Comparison of ENCODE assay signal across 9 cellular contexts in the genomic region with DNA sequence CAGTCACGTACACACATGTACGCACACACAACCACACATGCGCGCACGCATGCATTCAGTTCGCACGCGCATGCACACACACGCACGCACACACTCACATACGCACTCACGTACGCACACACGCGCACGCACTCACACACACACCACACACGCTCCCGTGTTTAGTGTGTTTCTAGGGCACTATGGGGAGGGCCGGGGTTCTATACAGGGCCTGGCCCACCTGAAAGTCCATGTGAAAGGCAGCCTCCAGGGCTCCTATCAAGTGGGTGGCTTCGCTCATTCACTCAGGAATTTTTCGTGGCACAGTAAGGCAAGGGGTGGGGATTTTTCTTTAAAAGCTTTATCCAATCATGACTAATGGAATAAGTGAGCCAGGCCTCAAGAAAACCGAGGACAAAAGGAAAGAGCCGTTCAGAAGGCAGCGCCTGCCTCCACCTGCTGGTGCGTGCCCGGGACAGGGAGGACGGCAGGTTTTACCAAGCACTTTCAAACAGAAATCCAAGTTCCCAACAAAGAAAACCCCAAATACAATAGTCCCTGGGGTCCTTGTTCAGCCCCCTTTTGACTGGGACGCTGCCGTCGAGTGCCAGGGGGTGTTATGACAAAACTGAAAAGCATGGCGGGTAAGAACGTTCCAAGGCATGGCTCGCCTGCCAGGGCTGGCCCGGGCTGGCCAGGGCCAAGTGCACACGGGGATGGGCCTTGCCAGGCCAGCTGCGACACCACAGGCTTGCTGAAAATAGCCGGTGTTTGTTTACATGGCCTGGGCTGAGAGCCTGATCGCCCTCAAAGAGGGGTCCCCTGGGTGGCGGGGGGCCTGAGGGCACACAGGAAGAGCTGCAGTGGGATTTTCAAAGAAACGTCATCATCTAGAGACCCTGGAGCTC.
DNase-seq lines count a peak whose midpoint lies in the region; ATAC-seq and TF ChIP-seq lines count a peak whose summit lies in the region.
"Had no signal": no experiment of that assay in that cellular context is flagged by ENCODE, and none has a peak within 500 bp of the region (broad histone marks: within the 10 kb centered on the region; RNA-seq: fewer than 3 reads in every experiment).

No MANE protein-coding gene starts in this region.

- H3K4me2 ChIP-seq in BLaER1 (peak overlapping the region; percentile 65), neural cell (ENCODE audit: low read length) (no peak overlapping the region)

- intact Hi-C loops in esophagus squamous epithelium (cut with DNase I): no loop called here

- TF ChIP-seq CTCF in esophagus squamous epithelium (IDR thresholded peaks at IDR 0.05) (peak in 4 of 6 experiments; percentile 18 to 61 (median 42)), neural cell (IDR thresholded peaks at IDR 0.05; ENCODE audit: poor library complexity, severe bottlenecking) (no peak)

- H3K27ac ChIP-seq in BLaER1 (peak overlapping the region; percentile 50; the same call in 1 of the 2 replicates), esophagus squamous epithelium (peak overlapping the region; percentile 82 to 90 (median 86)), neural cell (ENCODE audit: low read length) (peak overlapping the region; percentile 39)
- H3K27ac ChIP-seq: left lung had no signal

- H4K20me1 ChIP-seq in BLaER1 (peaks cover 98% of the 10 kb centered on the region), neural cell (ENCODE audit: insufficient read depth) (no peaks in the 10 kb centered on the region)

- WGBS in esophagus squamous epithelium, 2 donors: 41 to 58% methylated on average over 17 to 31 of the region's 40 CpGs

- H3K9me2 ChIP-seq in neural cell (ENCODE audit: insufficient read depth, low read length): no peaks in the 10 kb centered on the region

- peak in 1 of 4 donors; percentile 16 for TF ChIP-seq POLR2A in esophagus squamous epithelium (IDR thresholded peaks at IDR 0.05)

- ATAC-seq in HG03442 (IDR thresholded peaks at IDR 0.05; ENCODE audit: unreplicated experiment): no peak
- no peak for ATAC-seq in HG03457 (IDR thresholded peaks at IDR 0.05; ENCODE audit: unreplicated experiment)
- no peak for ATAC-seq in activated CD4-positive, CD25-positive, alpha-beta regulatory T cell treated with anti-CD3 and anti-CD28 coated beads, Interleukin-2, amount 50 U/mL, for 24 hours
- ATAC-seq: left lung had no signal

- H3K36me3 ChIP-seq in BLaER1 (no peaks in the 10 kb centered on the region), esophagus squamous epithelium (no peaks in the 10 kb centered on the region), neural cell (ENCODE audit: insufficient read depth, low read length) (no peaks in the 10 kb centered on the region)
- H3K36me3 ChIP-seq: left lung had no signal

- H3K27me3 ChIP-seq in BLaER1 (no peaks in the 10 kb centered on the region), esophagus squamous epithelium (no peaks in the 10 kb centered on the region), neural cell (ENCODE audit: insufficient read depth, low read depth, low read length) (no peaks in the 10 kb centered on the region)
- H3K27me3 ChIP-seq: left lung had no signal

- no peak overlapping the region for H3K4me3 ChIP-seq in BLaER1
- peak overlapping the region in 3 of 4 donors; percentile 1 to 19 (median 13) for H3K4me3 ChIP-seq in esophagus squamous epithelium
- H3K4me3 ChIP-seq in neural cell (ENCODE audit: low read length): no peak overlapping the region
- H3K4me3 ChIP-seq: left lung had no signal

- TF ChIP-seq RAD21 in neural cell (conservative IDR thresholded peaks at IDR 0.05): no peak

- peak; percentile 70 for DNase-seq in NCI-H146 (lab: John Stamatoyannopoulos, UW)
- no peak for DNase-seq in esophagus squamous epithelium (lab: John Stamatoyannopoulos, UW)
- DNase-seq in HUDEP-2 (lab: John Stamatoyannopoulos, UW; ENCODE audit: unreplicated experiment in 76 of 76): no peak

- H3K9me3 ChIP-seq in BLaER1 (no peaks in the 10 kb centered on the region), esophagus squamous epithelium (no peaks in the 10 kb centered on the region), neural cell (ENCODE audit: low read length) (no peaks in the 10 kb centered on the region)
- H3K9me3 ChIP-seq: left lung had no signal

- TF ChIP-seq EP300 in neural cell (conservative IDR thresholded peaks at IDR 0.05; ENCODE audit: poor library complexity, severe bottlenecking): no peak

- H3K9ac ChIP-seq in BLaER1 (peak overlapping the region; percentile 13; the same call in 1 of the 2 replicates), neural cell (ENCODE audit: low read length) (peak overlapping the region; percentile 55)

- H2AFZ ChIP-seq in neural cell (ENCODE audit: low read depth, low read length): no peak overlapping the region

- H3K4me1 ChIP-seq in BLaER1 (peaks cover 89% of the 10 kb centered on the region), esophagus squamous epithelium (peaks cover 15 to 96% (median 71%) of the 10 kb centered on the region in 3 donors)

- H3K79me2 ChIP-seq in neural cell (replicated peaks; ENCODE audit: insufficient read depth, low read length): no peaks in the 10 kb centered on the region

- H3F3A ChIP-seq in neural cell (ENCODE audit: insufficient read depth, low read length, poor library complexity, severe bottlenecking): no peaks in the 10 kb centered on the region

TF ChIP-seq in neural cell, 6 proteins besides CTCF, POLR2A, EP300 and RAD21:
- TF ChIP-seq EZH2 (IDR thresholded peaks at IDR 0.05; ENCODE audit: borderline replicate concordance, insufficient read depth, low read length, poor library complexity, severe bottlenecking): no peak
- no peak for TF ChIP-seq SMC3 (conservative IDR thresholded peaks at IDR 0.05; ENCODE audit: poor library complexity)
- no peak for TF ChIP-seq TAF1 (IDR thresholded peaks at IDR 0.05; ENCODE audit: low read depth)
- no peak for TF ChIP-seq MXI1 (conservative IDR thresholded peaks at IDR 0.05; ENCODE audit: poor library complexity, severe bottlenecking)
- no peak for TF ChIP-seq POLR2AphosphoS5 (IDR thresholded peaks at IDR 0.05)
- TF ChIP-seq, protein P1, sequence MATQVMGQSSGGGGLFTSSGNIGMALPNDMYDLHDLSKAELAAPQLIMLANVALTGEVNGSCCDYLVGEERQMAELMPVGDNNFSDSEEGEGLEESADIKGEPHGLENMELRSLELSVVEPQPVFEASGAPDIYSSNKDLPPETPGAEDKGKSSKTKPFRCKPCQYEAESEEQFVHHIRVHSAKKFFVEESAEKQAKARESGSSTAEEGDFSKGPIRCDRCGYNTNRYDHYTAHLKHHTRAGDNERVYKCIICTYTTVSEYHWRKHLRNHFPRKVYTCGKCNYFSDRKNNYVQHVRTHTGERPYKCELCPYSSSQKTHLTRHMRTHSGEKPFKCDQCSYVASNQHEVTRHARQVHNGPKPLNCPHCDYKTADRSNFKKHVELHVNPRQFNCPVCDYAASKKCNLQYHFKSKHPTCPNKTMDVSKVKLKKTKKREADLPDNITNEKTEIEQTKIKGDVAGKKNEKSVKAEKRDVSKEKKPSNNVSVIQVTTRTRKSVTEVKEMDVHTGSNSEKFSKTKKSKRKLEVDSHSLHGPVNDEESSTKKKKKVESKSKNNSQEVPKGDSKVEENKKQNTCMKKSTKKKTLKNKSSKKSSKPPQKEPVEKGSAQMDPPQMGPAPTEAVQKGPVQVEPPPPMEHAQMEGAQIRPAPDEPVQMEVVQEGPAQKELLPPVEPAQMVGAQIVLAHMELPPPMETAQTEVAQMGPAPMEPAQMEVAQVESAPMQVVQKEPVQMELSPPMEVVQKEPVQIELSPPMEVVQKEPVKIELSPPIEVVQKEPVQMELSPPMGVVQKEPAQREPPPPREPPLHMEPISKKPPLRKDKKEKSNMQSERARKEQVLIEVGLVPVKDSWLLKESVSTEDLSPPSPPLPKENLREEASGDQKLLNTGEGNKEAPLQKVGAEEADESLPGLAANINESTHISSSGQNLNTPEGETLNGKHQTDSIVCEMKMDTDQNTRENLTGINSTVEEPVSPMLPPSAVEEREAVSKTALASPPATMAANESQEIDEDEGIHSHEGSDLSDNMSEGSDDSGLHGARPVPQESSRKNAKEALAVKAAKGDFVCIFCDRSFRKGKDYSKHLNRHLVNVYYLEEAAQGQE (IDR thresholded peaks at IDR 0.05; ENCODE audit: borderline replicate concordance): no peak

Comparison
In these comparisons a context has a peak if more than half of its experiments do, and no peak if none do; other contexts are left out.
1. H3K4me3 ChIP-seq: peak in esophagus squamous epithelium (3 of 4); none in BLaER1 (single experiment) and neural cell (single experiment).
2. Peak in every context shown above with its lines, with median percentiles within 50 percentile points of each other: H3K27ac ChIP-seq.